ENCODE assay signal across 3 cellular contexts in genomic region chr7:95710711-95711110, GRCh38.
"Had no signal": no experiment of that assay in that cellular context is flagged by ENCODE, and none has a peak within 500 bp of the region (broad histone marks: within the 10 kb centered on the region; RNA-seq: fewer than 3 reads in every experiment).

No MANE protein-coding gene starts in this region.

- DNase-seq: H9, HCEC 1CT, KBM-7 had no signal
